In the genomic region with DNA sequence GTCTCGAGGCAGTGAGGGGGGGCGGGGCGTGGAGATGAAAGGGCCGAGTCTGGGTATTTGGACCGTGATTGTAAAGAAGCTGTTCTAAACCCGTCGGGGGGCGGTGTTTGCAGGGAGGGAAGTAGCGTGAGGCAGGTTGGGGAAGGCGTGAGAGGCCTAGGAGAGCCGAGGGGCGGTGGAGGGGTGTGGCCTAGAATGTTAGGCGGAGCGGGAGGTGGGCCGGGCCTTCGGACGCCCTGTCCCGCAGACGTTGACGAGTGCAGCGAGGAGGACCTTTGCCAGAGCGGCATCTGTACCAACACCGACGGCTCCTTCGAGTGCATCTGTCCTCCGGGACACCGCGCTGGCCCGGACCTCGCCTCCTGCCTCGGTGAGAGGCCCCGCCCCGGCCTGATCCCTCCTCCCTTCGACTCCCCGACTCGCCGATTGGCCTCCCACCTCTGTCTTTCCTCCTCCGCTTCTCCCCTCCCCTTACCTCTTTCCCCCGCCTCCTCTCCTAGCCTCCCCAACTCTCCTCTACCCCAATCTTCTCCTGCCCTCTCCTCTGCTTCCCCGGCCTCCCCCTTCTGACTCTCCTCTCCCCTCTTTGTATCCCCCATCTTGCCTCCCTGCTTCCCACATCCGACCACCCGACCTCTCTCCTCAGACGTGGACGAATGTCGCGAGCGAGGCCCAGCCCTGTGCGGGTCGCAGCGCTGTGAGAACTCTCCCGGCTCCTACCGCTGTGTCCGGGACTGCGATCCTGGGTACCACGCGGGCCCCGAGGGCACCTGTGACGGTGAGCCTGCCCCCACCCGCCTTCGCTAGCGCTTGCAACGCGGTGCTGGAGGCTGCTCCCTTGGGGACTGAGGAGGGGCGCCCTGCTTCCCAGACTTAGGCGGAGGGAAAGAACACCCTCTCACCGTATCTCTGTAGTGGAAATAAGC, we compare ENCODE assay signal across 8 cellular contexts. TPM values are rescaled to one million over a fixed set of nuclear protein-coding genes. Genes with fewer than 3 reads are reported as not detected.
DNase-seq lines count a peak whose midpoint lies in the region; ATAC-seq lines count a peak whose summit lies in the region.

No MANE protein-coding gene starts in this region.

- peaks cover 0 to 3% (median 0%) of the 10 kb centered on the region in 3 donors for H3K27me3 ChIP-seq in skeletal muscle tissue (ENCODE audit: control insufficient read depth in 3 of 3, insufficient read depth in 3 of 3, low read length in 3 of 3)

- H3K27ac ChIP-seq in SK-N-MC (peak overlapping the region; percentile 95), skeletal muscle tissue (ENCODE audit: low read depth, low read length) (no peak overlapping the region)

- peak overlapping the region; percentile 86 for H3K9ac ChIP-seq in SK-N-MC (ENCODE audit: insufficient read length)
- H3K9ac ChIP-seq in skeletal muscle tissue (ENCODE audit: low read depth in 1 of 3, low read length in 3 of 3), result peak overlapping the region in 1 of 3 donors; percentile 45

- H3K4me1 ChIP-seq in skeletal muscle tissue (ENCODE audit: control insufficient read depth in 3 of 3, insufficient read depth in 3 of 3, low read length in 3 of 3), result peaks cover 9 to 18% (median 18%) of the 10 kb centered on the region in 3 donors

- intact Hi-C loops in left ventricle myocardium superior (cut with micrococcal nuclease), result no loop called here

- no peaks in the 10 kb centered on the region for H3K9me3 Mint-ChIP-seq in activated naive CD4-positive, alpha-beta T cell treated with anti-CD3 and anti-CD28 coated beads, Interleukin-2, amount 50 U/mL, for 72 hours

- peak; percentile 59 to 67 for ATAC-seq in activated naive CD4-positive, alpha-beta T cell treated with anti-CD3 and anti-CD28 coated beads, Interleukin-2, amount 50 U/mL, for 72 hours
- peak; percentile 70 for ATAC-seq in left ventricle myocardium superior

- DNase-seq in NCI-H2107 treated with DMSO at 0.1 percent for 48 hours (lab: John Stamatoyannopoulos, UW; ENCODE audit: unreplicated experiment) (peak; percentile 4), NCI-H2107 (lab: John Stamatoyannopoulos, UW) (no peak), SK-N-MC (ENCODE audit: low read depth, low spot score) (no peak), left ventricle myocardium superior (peak; percentile 87), inferior parietal cortex (ENCODE audit: extremely low spot score) (no peak)
- peak; percentile 85 for DNase-seq in Jurkat, Clone E6-1 (ENCODE audit: low read depth, low spot score)
- DNase-seq in activated naive CD4-positive, alpha-beta T cell treated with anti-CD3 and anti-CD28 coated beads, Interleukin-2, amount 50 U/mL, for 72 hours (ENCODE audit: low spot score in 2 of 2), result peak; percentile 87

- peaks cover 15% of the 10 kb centered on the region for H3K36me3 ChIP-seq in SK-N-MC (ENCODE audit: insufficient read depth, low read length)
- peaks cover 0 to 6% (median 0%) of the 10 kb centered on the region in 3 donors for H3K36me3 ChIP-seq in skeletal muscle tissue (ENCODE audit: control insufficient read depth in 3 of 3, insufficient read depth in 3 of 3, low read length in 3 of 3)

- peak overlapping the region; percentile 83 for H3K4me3 ChIP-seq in Jurkat, Clone E6-1 (ENCODE audit: low read length)
- H3K4me3 ChIP-seq in SK-N-MC (peak overlapping the region; percentile 97), skeletal muscle tissue (ENCODE audit: low read length in 3 of 3) (peak overlapping the region; percentile 27 to 63 (median 61))

- peak overlapping the region; percentile 94 to 99 for H3K27ac Mint-ChIP-seq in activated naive CD4-positive, alpha-beta T cell treated with anti-CD3 and anti-CD28 coated beads, Interleukin-2, amount 50 U/mL, for 72 hours

- H3K9me3 ChIP-seq in SK-N-MC (ENCODE audit: low read depth, low read length) (no peaks in the 10 kb centered on the region), skeletal muscle tissue (ENCODE audit: control insufficient read depth in 3 of 3, low read length in 3 of 3) (no peaks in the 10 kb centered on the region)

- peaks cover 19 to 25% of the 10 kb centered on the region in 2 donors for H3K36me3 Mint-ChIP-seq in activated naive CD4-positive, alpha-beta T cell treated with anti-CD3 and anti-CD28 coated beads, Interleukin-2, amount 50 U/mL, for 72 hours

RNA-seq across cellular contexts. Expression of gene LTBP4, which starts 12.8 kb away (rescaled TPM):
- polyA plus RNA-seq in Jurkat, Clone E6-1 (2012; ENCODE audit: insufficient read depth, insufficient read length), result 72.0 TPM
- 100 to 1,000 TPM; 178 to 245 TPM for total RNA-seq in activated naive CD4-positive, alpha-beta T cell treated with anti-CD3 and anti-CD28 coated beads, Interleukin-2, amount 50 U/mL, for 72 hours
- 294 TPM for total RNA-seq in left ventricle myocardium superior
- total RNA-seq in skeletal muscle tissue, result 86.6 TPM

RNA-seq across cellular contexts. Expression of gene SHKBP1, which starts 37.3 kb away (rescaled TPM):
- polyA plus RNA-seq in Jurkat, Clone E6-1 (2012; ENCODE audit: insufficient read depth, insufficient read length), result 222 TPM
- 100 to 1,000 TPM; 108 to 173 TPM for total RNA-seq in activated naive CD4-positive, alpha-beta T cell treated with anti-CD3 and anti-CD28 coated beads, Interleukin-2, amount 50 U/mL, for 72 hours
- total RNA-seq in left ventricle myocardium superior (16.4 TPM), skeletal muscle tissue (6.3 TPM)

Comparison
In these comparisons a context has a peak if more than half of its experiments do, and no peak if none do; other contexts are left out.
1. DNase-seq: peak in NCI-H2107 treated with DMSO at 0.1 percent for 48 hours (single experiment), Jurkat, Clone E6-1 (single experiment), activated naive CD4-positive, alpha-beta T cell treated with anti-CD3 and anti-CD28 coated beads, Interleukin-2, amount 50 U/mL, for 72 hours (2 of 2) and left ventricle myocardium superior (single experiment); none in NCI-H2107 (single experiment), SK-N-MC (single experiment) and inferior parietal cortex (single experiment).
2. Peak in every context shown above with its lines, with median percentiles within 50 percentile points of each other: H3K4me3 ChIP-seq.